In the genomic region with DNA sequence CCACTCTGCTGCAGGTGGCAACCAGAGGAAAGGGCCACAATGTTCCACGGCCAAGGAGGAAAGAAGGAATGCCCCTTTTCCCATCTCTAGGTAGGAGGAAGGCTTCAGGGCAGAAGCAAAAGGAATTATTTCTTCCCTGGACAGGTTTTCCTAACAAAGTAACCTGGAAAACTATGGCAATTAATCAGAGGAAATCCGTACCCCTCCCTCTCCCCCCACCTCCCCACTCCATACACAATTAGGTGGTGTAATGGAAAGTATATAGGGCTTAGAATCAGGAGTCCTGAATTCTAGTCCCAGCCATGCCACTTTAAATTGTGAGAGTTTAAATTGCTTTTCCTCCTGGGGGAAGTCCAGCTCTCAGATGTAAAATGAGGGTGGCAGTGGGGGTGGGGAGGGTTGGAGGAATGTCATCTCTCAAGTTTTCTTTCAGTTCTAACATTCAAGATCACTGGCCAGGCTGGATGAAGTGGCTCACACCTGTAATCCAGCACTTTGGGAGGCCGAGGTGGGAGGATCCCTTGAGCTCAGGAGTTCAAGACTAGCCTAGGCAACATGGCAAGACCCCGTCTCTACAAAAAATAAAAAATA, we compare ENCODE assay signal across 1 cellular context.
TF ChIP-seq lines count a peak whose summit lies in the region.

No MANE protein-coding gene starts in this region.

TF ChIP-seq in WTC11, 78 proteins besides CTCF, POLR2A, EP300 and RAD21 (continued from another document):
- no peak for TF ChIP-seq SOX15 (CRISPR knock-in tag; IDR thresholded peaks at IDR 0.05)
- TF ChIP-seq FOXJ3 (CRISPR knock-in tag; IDR thresholded peaks at IDR 0.05; ENCODE audit: borderline replicate concordance): no peak
- TF ChIP-seq NFYB (CRISPR knock-in tag; conservative IDR thresholded peaks at IDR 0.05; ENCODE audit: low read depth): no peak
- no peak for TF ChIP-seq NR2C2 (CRISPR knock-in tag; IDR thresholded peaks at IDR 0.05)
- no peak for TF ChIP-seq KAT7 (CRISPR knock-in tag; IDR thresholded peaks at IDR 0.05; ENCODE audit: borderline replicate concordance)
- no peak for TF ChIP-seq ESRRA (CRISPR knock-in tag; IDR thresholded peaks at IDR 0.05; ENCODE audit: borderline replicate concordance)
- TF ChIP-seq CREB1 (CRISPR knock-in tag; IDR thresholded peaks at IDR 0.05): no peak
- TF ChIP-seq SMAD4 (CRISPR knock-in tag; IDR thresholded peaks at IDR 0.05): no peak
- TF ChIP-seq ZNF425 (CRISPR knock-in tag; conservative IDR thresholded peaks at IDR 0.05): no peak
- TF ChIP-seq TCF7 (CRISPR knock-in tag; IDR thresholded peaks at IDR 0.05; ENCODE audit: low read depth): no peak
- no peak for TF ChIP-seq FOXK1 (CRISPR knock-in tag; IDR thresholded peaks at IDR 0.05)
TF ChIP-seq in WTC11: peak in this region for 0.
